1 cellular context compared by ENCODE assay signal in the genomic region with DNA sequence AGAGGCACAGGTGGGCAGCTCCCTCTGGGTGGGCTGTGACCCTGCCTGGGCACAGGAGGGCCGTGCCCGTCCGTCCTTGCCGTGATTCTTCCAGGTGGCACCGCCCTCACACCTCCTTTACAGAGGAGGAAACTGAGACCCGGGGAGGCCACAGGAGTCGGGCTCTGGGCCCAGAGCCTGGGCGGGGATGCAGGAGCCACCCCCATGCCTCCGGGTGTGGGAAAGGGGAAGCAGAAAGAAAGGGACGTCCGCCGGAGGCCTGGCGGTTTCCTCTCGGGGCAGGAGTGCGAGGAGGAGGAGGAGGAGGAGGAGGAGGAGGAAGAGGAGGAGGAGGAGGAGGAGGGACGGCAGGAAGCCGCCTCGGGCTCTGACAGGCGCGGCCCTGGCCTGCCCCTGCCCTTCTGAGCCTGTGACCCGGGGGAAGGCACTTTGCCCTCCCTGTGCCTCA.
TF ChIP-seq lines count a peak whose summit lies in the region.

No MANE protein-coding gene starts in this region.

TF ChIP-seq in H1, 55 proteins besides CTCF, POLR2A, EP300 and RAD21 (continued from another document):
- TF ChIP-seq BACH1 (IDR thresholded peaks at IDR 0.05; ENCODE audit: low read length), result no peak
